18 cellular contexts compared by ENCODE assay signal in the genomic region with DNA sequence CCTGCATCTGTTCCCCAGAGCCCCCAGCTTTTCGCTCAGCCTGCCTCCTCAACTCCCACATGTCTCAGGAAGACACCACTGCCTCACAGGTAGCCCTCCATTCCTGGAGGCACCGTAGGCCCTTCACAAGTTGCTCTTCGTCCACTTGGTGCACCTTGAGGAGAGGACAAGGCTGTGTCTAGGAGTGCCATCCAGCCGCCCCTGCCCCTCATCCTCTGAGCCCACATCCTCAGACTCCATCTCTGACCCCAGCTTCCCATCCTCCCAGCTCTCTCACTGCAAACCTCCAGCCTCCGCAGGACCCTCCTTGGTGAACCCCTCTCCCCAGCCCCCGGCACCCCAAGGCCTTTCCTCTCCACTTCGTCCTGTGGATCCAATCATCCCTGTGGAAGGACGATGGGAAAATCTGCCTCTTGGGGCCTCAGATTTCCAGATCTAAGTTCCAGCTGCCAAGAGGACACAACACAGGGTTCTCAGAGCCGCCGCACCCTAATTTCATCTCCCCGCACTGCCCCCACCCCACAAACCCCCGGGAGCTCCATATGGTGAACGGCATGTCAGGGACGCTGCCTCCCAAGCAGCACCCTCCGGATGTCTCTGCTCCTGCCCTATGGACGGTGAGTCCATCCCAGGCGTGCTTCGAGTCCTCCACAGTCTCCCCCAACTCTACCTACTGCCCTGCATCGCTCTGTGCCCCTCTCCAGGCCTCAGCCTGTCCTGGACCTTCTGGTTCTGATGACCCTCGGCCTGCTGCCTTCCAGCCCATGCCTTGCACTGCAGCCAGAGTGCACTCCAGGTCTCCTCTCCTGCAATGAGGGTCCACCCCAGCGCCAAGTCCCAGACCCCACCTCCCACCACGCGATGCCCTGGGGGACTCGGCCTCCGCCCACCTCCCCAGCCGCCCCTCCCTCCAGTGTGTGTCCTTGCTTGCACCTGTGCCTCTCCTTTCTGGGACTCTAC.
DNase-seq lines count a peak whose midpoint lies in the region; ATAC-seq, FAIRE-seq and TF ChIP-seq lines count a peak whose summit lies in the region.
"Had no signal": no experiment of that assay in that cellular context is flagged by ENCODE, and none has a peak within 500 bp of the region (broad histone marks: within the 10 kb centered on the region; RNA-seq: fewer than 3 reads in every experiment).

No MANE protein-coding gene starts in this region.

- intact Hi-C loops in CD14-positive monocyte (cut with micrococcal nuclease) (no loop called here), sciatic nerve (cut with DNase I) (no loop called here)

- no peaks in the 10 kb centered on the region for H3K36me3 Mint-ChIP-seq in CD14-positive monocyte

- ATAC-seq in sciatic nerve, result no peak
- ATAC-seq: K562 had no signal

- H3K27me3 Mint-ChIP-seq in CD14-positive monocyte (ENCODE audit: low read depth in 3 of 3), result peaks cover 0 to 2% (median 2%) of the 10 kb centered on the region in 3 donors

- no peak for FAIRE-seq in GM12892 (lab: Jason Lieb, UNC)
- FAIRE-seq: K562 had no signal

- no peaks in the 10 kb centered on the region for H3K4me1 Mint-ChIP-seq in CD14-positive monocyte

- no peak for TF ChIP-seq POLR2A in GM12892 (IDR thresholded peaks at IDR 0.05; ENCODE audit: low read depth, low read length)

- DNase-seq in CD14-positive monocyte (ENCODE audit: low spot score), result peak; percentile 34
- peak; percentile 3 for DNase-seq in GM12892 (ENCODE audit: insufficient read length)
- DNase-seq in islet precursor cell, result peak; percentile 40
- DNase-seq in sciatic nerve (ENCODE audit: low spot score), result peak; percentile 49
- no peak for DNase-seq in NK-92 (lab: John Stamatoyannopoulos, UW; ENCODE audit: unreplicated experiment)
- no peak for DNase-seq in DMS114 treated with DMSO at 0.1 percent for 48 hours (lab: John Stamatoyannopoulos, UW; ENCODE audit: unreplicated experiment)
- no peak for DNase-seq in KBM-7
- DNase-seq: ACHN, AML-193, COR-L47, GOT3, HFFc6, NCI-H1436, NCI-H2029 treated with DMSO at 0.1 percent for 48 hours, NCI-H2171 treated with DMSO at 0.1 percent for 48 hours, NCI-H446 treated with DMSO at 0.1 percent for 48 hours, OCI-M1 had no signal

- no peak for TF ChIP-seq CTCF in CD14-positive monocyte (IDR thresholded peaks at IDR 0.05)

- in situ Hi-C loops in KBM-7 (cut with MboI; ENCODE audit: low pct_unique_long_range_greater_than_20kb, low sequenced_read_pairs), result loop anchor here (25.0 kb wide), 1 partner anchor 335 kb away; a partner anchor contains a TSS

- no peak overlapping the region for H3K4me3 Mint-ChIP-seq in CD14-positive monocyte
- H3K4me3 Mint-ChIP-seq: HFFc6 had no signal

- peaks cover 0 to 8% (median 0%) of the 10 kb centered on the region in 7 donors for H3K9me3 Mint-ChIP-seq in CD14-positive monocyte

- no peak overlapping the region for H3K27ac Mint-ChIP-seq in CD14-positive monocyte
- H3K27ac Mint-ChIP-seq: HFFc6 had no signal

Comparison
In these comparisons a context has a peak if more than half of its experiments do, and no peak if none do; other contexts are left out.
1. DNase-seq: peak in CD14-positive monocyte (single experiment), GM12892 (single experiment), islet precursor cell (single experiment) and sciatic nerve (single experiment); none in NK-92 (single experiment), DMS114 treated with DMSO at 0.1 percent for 48 hours (single experiment) and KBM-7 (single experiment).